Comparison of ENCODE assay signal across 9 cellular contexts in genomic region chr17:82215972-82216300, GRCh38. TPM values are rescaled to one million over a fixed set of nuclear protein-coding genes. Genes with fewer than 3 reads are reported as not detected.
A peak's percentile ranks its signal among the peaks of the same experiment; 100 is the strongest.
DNase-seq lines count a peak whose midpoint lies in the region; ATAC-seq and TF ChIP-seq lines count a peak whose summit lies in the region.
"Had no signal": no experiment of that assay in that cellular context is flagged by ENCODE, and none has a peak within 500 bp of the region (broad histone marks: within the 10 kb centered on the region; RNA-seq: fewer than 3 reads in every experiment).

No MANE protein-coding gene starts in this region.

- intact Hi-C loops in activated T-helper 2 cell treated with anti-CD3 and anti-CD28 coated beads, Interferon-gamma antibody, Interleukin-2, Interleukin-4, amounts not matched to agents 10 μg/mL and 5 μg/mL and 100 μg/mL, durations not matched to agents 14 hours and 24 hours and 36 hours (cut with micrococcal nuclease), result loop anchor here (2.0 kb wide), 1 partner anchor 15 kb away; no protein-coding TSS in a partner anchor
- intact Hi-C loops in left lung (cut with DNase I), result no loop called here

- H3K27me3 Mint-ChIP-seq in T-helper 1 cell treated with Interleukin-12 subunit alpha and Interleukin-12 subunit beta and Interleukin-4 antibody, amounts not matched to agents 30 μg/mL and 1 μg/mL, for 36 hours (ENCODE audit: low read depth), result no peaks in the 10 kb centered on the region
- no peaks in the 10 kb centered on the region for H3K27me3 Mint-ChIP-seq in activated T-helper 2 cell treated with anti-CD3 and anti-CD28 coated beads, Interferon-gamma antibody, Interleukin-2, Interleukin-4, amounts not matched to agents 10 μg/mL and 5 μg/mL and 100 μg/mL, durations not matched to agents 14 hours and 24 hours and 36 hours (ENCODE audit: low read depth)
- H3K27me3 Mint-ChIP-seq in stimulated activated naive B cell treated with anti-CD40 and anti-IgM and Interleukin-4, amounts not matched to agents 10 μg/mL and 1 μg/mL and 100 μg/mL, for 72 hours, result peaks cover 0 to 4% of the 10 kb centered on the region in 2 donors

- peak overlapping the region; percentile 17 for H3K4me3 Mint-ChIP-seq in T-helper 1 cell treated with Interleukin-12 subunit alpha and Interleukin-12 subunit beta and Interleukin-4 antibody, amounts not matched to agents 30 μg/mL and 1 μg/mL, for 36 hours
- H3K4me3 Mint-ChIP-seq in activated T-helper 2 cell treated with anti-CD3 and anti-CD28 coated beads, Interferon-gamma antibody, Interleukin-2, Interleukin-4, amounts not matched to agents 10 μg/mL and 5 μg/mL and 100 μg/mL, durations not matched to agents 14 hours and 24 hours and 36 hours (ENCODE audit: low read depth), result no peak overlapping the region
- peak overlapping the region; percentile 66 to 74 for H3K4me3 Mint-ChIP-seq in stimulated activated naive B cell treated with anti-CD40 and anti-IgM and Interleukin-4, amounts not matched to agents 10 μg/mL and 1 μg/mL and 100 μg/mL, for 72 hours

- no peaks in the 10 kb centered on the region for H3K9me3 ChIP-seq in left lung

- DNase-seq in T-helper 1 cell (no peak), left lung (no peak), GM20000 (ENCODE audit: low spot score) (no peak)
- DNase-seq in activated T-helper 2 cell treated with anti-CD3 and anti-CD28 coated beads, Interferon-gamma antibody, Interleukin-2, Interleukin-4, amounts not matched to agents 10 μg/mL and 5 μg/mL and 100 μg/mL, durations not matched to agents 14 hours and 24 hours and 36 hours (ENCODE audit: low spot score), result no peak
- DNase-seq in stimulated activated naive B cell treated with anti-CD40 and anti-IgM and Interleukin-4, amounts not matched to agents 10 μg/mL and 1 μg/mL and 100 μg/mL, for 72 hours, result no peak

- ATAC-seq in left lung (no peak), HG03095 (IDR thresholded peaks at IDR 0.05; ENCODE audit: unreplicated experiment) (no peak), HG02610 (IDR thresholded peaks at IDR 0.05; ENCODE audit: unreplicated experiment) (no peak)
- no peak for ATAC-seq in stimulated activated naive B cell treated with anti-CD40 and anti-IgM and Interleukin-4, amounts not matched to agents 10 μg/mL and 1 μg/mL and 100 μg/mL, for 72 hours (replicated peaks)

- H3K4me1 Mint-ChIP-seq in T-helper 1 cell treated with Interleukin-12 subunit alpha and Interleukin-12 subunit beta and Interleukin-4 antibody, amounts not matched to agents 30 μg/mL and 1 μg/mL, for 36 hours (ENCODE audit: low read depth), result peaks cover 24% of the 10 kb centered on the region
- peaks cover 23% of the 10 kb centered on the region for H3K4me1 Mint-ChIP-seq in activated T-helper 2 cell treated with anti-CD3 and anti-CD28 coated beads, Interferon-gamma antibody, Interleukin-2, Interleukin-4, amounts not matched to agents 10 μg/mL and 5 μg/mL and 100 μg/mL, durations not matched to agents 14 hours and 24 hours and 36 hours (ENCODE audit: low read depth)
- peaks cover 24 to 29% of the 10 kb centered on the region in 2 donors for H3K4me1 Mint-ChIP-seq in stimulated activated naive B cell treated with anti-CD40 and anti-IgM and Interleukin-4, amounts not matched to agents 10 μg/mL and 1 μg/mL and 100 μg/mL, for 72 hours

- H3K36me3 Mint-ChIP-seq in T-helper 1 cell treated with Interleukin-12 subunit alpha and Interleukin-12 subunit beta and Interleukin-4 antibody, amounts not matched to agents 30 μg/mL and 1 μg/mL, for 36 hours (ENCODE audit: low read depth), result no peaks in the 10 kb centered on the region
- no peaks in the 10 kb centered on the region for H3K36me3 Mint-ChIP-seq in activated T-helper 2 cell treated with anti-CD3 and anti-CD28 coated beads, Interferon-gamma antibody, Interleukin-2, Interleukin-4, amounts not matched to agents 10 μg/mL and 5 μg/mL and 100 μg/mL, durations not matched to agents 14 hours and 24 hours and 36 hours (ENCODE audit: low read depth)
- H3K36me3 Mint-ChIP-seq in stimulated activated naive B cell treated with anti-CD40 and anti-IgM and Interleukin-4, amounts not matched to agents 10 μg/mL and 1 μg/mL and 100 μg/mL, for 72 hours, result no peaks in the 10 kb centered on the region

- peak overlapping the region; percentile 89 to 98 for H3K27ac ChIP-seq in left lung

- no peaks in the 10 kb centered on the region for H3K36me3 ChIP-seq in left lung

- H3K27me3 ChIP-seq in left lung, result no peaks in the 10 kb centered on the region

- peak overlapping the region in 1 of 2 donors; percentile 30 for H3K4me3 ChIP-seq in left lung
- H3K4me3 ChIP-seq: lung had no signal

- H3K27ac Mint-ChIP-seq in T-helper 1 cell treated with Interleukin-12 subunit alpha and Interleukin-12 subunit beta and Interleukin-4 antibody, amounts not matched to agents 30 μg/mL and 1 μg/mL, for 36 hours, result peak overlapping the region; percentile 76
- H3K27ac Mint-ChIP-seq in activated T-helper 2 cell treated with anti-CD3 and anti-CD28 coated beads, Interferon-gamma antibody, Interleukin-2, Interleukin-4, amounts not matched to agents 10 μg/mL and 5 μg/mL and 100 μg/mL, durations not matched to agents 14 hours and 24 hours and 36 hours, result peak overlapping the region; percentile 81
- H3K27ac Mint-ChIP-seq in stimulated activated naive B cell treated with anti-CD40 and anti-IgM and Interleukin-4, amounts not matched to agents 10 μg/mL and 1 μg/mL and 100 μg/mL, for 72 hours, result peak overlapping the region; percentile 97

- H3K4me1 ChIP-seq in left lung, result peaks cover 29 to 89% of the 10 kb centered on the region in 2 donors

- TF ChIP-seq CTCF in left lung (IDR thresholded peaks at IDR 0.05), result no peak
- TF ChIP-seq CTCF in GM20000 (IDR thresholded peaks at IDR 0.05; ENCODE audit: extremely low read depth, missing control alignments), result no peak

- H3K9me3 Mint-ChIP-seq in T-helper 1 cell treated with Interleukin-12 subunit alpha and Interleukin-12 subunit beta and Interleukin-4 antibody, amounts not matched to agents 30 μg/mL and 1 μg/mL, for 36 hours, result no peaks in the 10 kb centered on the region
- no peaks in the 10 kb centered on the region for H3K9me3 Mint-ChIP-seq in activated T-helper 2 cell treated with anti-CD3 and anti-CD28 coated beads, Interferon-gamma antibody, Interleukin-2, Interleukin-4, amounts not matched to agents 10 μg/mL and 5 μg/mL and 100 μg/mL, durations not matched to agents 14 hours and 24 hours and 36 hours
- no peaks in the 10 kb centered on the region for H3K9me3 Mint-ChIP-seq in stimulated activated naive B cell treated with anti-CD40 and anti-IgM and Interleukin-4, amounts not matched to agents 10 μg/mL and 1 μg/mL and 100 μg/mL, for 72 hours

RNA-seq across cellular contexts. Expression of gene CCDC57, which starts 3.3 kb away (rescaled TPM):
- 51.7 and 53.1 TPM in 2 replicates for total RNA-seq in activated T-helper 2 cell treated with anti-CD3 and anti-CD28 coated beads, Interferon-gamma antibody, Interleukin-2, Interleukin-4, amounts not matched to agents 10 μg/mL and 5 μg/mL and 100 μg/mL, durations not matched to agents 14 hours and 24 hours and 36 hours
- total RNA-seq in left lung, result 10 to 100 TPM; 41.7 to 54.5 TPM

RNA-seq across cellular contexts. Expression of gene SLC16A3, which starts 12.9 kb away (rescaled TPM):
- total RNA-seq in activated T-helper 2 cell treated with anti-CD3 and anti-CD28 coated beads, Interferon-gamma antibody, Interleukin-2, Interleukin-4, amounts not matched to agents 10 μg/mL and 5 μg/mL and 100 μg/mL, durations not matched to agents 14 hours and 24 hours and 36 hours, result 187 and 200 TPM in 2 replicates
- 100 to 1,000 TPM in 1 of 2 donors, 10 to 100 TPM in 1; 71.2 to 149 TPM for total RNA-seq in left lung

RNA-seq across cellular contexts. Expression of gene CSNK1D, which starts 57.6 kb away (rescaled TPM):
- total RNA-seq in activated T-helper 2 cell treated with anti-CD3 and anti-CD28 coated beads, Interferon-gamma antibody, Interleukin-2, Interleukin-4, amounts not matched to agents 10 μg/mL and 5 μg/mL and 100 μg/mL, durations not matched to agents 14 hours and 24 hours and 36 hours, result 139 and 151 TPM in 2 replicates
- 100 to 1,000 TPM; 122 to 160 TPM for total RNA-seq in left lung
